In the genomic region with DNA sequence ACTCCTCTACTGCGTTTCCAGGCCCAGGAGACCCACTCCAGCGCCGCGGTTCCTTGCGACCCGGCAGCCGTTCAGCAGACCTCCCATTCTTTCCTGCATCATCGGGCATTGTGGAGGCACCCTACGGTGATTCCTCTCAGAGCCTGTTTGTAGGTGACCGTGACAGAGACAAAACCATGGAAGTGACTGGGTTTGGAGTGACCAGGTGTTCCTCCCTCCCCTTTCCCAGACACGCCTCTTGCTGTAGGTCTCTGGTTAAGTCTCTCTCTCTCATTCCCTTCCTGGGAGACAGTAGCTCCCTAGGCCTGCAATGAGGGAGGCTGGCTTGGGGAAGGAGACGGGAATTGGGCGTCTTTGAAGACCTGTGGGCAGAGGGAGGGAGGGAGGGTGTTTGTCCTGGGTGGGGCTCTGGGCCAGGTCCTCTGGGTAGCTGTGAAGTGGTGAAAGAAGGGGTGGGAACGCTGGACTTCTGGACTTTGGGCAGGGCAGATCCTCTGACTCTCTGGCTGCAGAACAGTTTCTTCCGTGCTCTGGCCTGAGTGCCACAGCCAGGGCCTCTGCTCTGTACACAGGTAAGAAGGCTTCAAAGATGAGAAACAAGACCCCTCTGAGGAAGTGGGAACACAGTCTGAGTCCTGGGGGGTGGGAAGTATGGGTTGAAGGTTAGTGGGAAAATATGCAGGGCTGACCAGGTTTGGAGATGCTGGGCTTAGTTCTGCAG, we compare ENCODE assay signal across 8 cellular contexts. TPM values are rescaled to one million over a fixed set of nuclear protein-coding genes. Genes with fewer than 3 reads are reported as not detected.
DNase-seq lines count a peak whose midpoint lies in the region; ATAC-seq, FAIRE-seq and TF ChIP-seq lines count a peak whose summit lies in the region.

No MANE protein-coding gene starts in this region.

- H3K36me3 ChIP-seq in ES-I3 (ENCODE audit: insufficient read depth, low read length) = no peaks in the 10 kb centered on the region
- peaks cover 51% of the 10 kb centered on the region for H3K36me3 ChIP-seq in lower lobe of right lung

- H3K4me1 ChIP-seq in ES-I3 (ENCODE audit: insufficient read depth, low read length) (peaks cover 3% of the 10 kb centered on the region; the same call in 1 of the 2 replicates), lower lobe of right lung (peaks cover 26% of the 10 kb centered on the region)

- no peak for TF ChIP-seq CTCF in lower lobe of right lung (IDR thresholded peaks at IDR 0.05)

- TF ChIP-seq POLR2A in GM12891 (IDR thresholded peaks at IDR 0.05; ENCODE audit: low read depth, low read length) (no peak), GM12892 (IDR thresholded peaks at IDR 0.05; ENCODE audit: low read depth, low read length) (no peak)

- peak overlapping the region; percentile 82 for H3K9ac ChIP-seq in ES-I3 (ENCODE audit: low read depth, low read length)

- H3K4me3 ChIP-seq in lower lobe of right lung = peak overlapping the region; percentile 83

- H3K27me3 ChIP-seq in lower lobe of right lung (ENCODE audit: low read depth) = no peaks in the 10 kb centered on the region

- ATAC-seq in lower lobe of right lung = peak; percentile 58 to 64
- ATAC-seq in HG03342 (IDR thresholded peaks at IDR 0.05; ENCODE audit: unreplicated experiment) = no peak

- intact Hi-C loops in lower lobe of right lung (cut with DNase I) = no loop called here

- FAIRE-seq in urothelium cell line (lab: Jason Lieb, UNC) (no peak), GM12891 (lab: Jason Lieb, UNC) (no peak), GM12892 (lab: Jason Lieb, UNC) (no peak)

- H3K9me3 ChIP-seq in ES-I3 (ENCODE audit: control insufficient read depth, insufficient read depth, low read length) (no peaks in the 10 kb centered on the region), lower lobe of right lung (no peaks in the 10 kb centered on the region)

- peak overlapping the region; percentile 89 for H3K27ac ChIP-seq in lower lobe of right lung

- DNase-seq in NCI-H2029 treated with DMSO at 0.1 percent for 48 hours (lab: John Stamatoyannopoulos, UW) (peak; percentile 19), cerebellum (ENCODE audit: low spot score) (peak; percentile 32), lower lobe of right lung (peak; percentile 67), urothelium cell line (ENCODE audit: low spot score) (peak; percentile 20), GM12891 (ENCODE audit: insufficient read length, low spot score) (no peak), GM12892 (ENCODE audit: insufficient read length) (no peak)

TF ChIP-seq in GM12891, 5 proteins besides CTCF, POLR2A, EP300 and RAD21:
- TF ChIP-seq TAF1 (IDR thresholded peaks at IDR 0.05; ENCODE audit: low read depth, low read length) (no peak), SPI1 (IDR thresholded peaks at IDR 0.05; ENCODE audit: low read depth, low read length) (no peak), PAX5 (IDR thresholded peaks at IDR 0.05; ENCODE audit: insufficient read depth, low read length, severe bottlenecking) (no peak), POU2F2 (IDR thresholded peaks at IDR 0.05; ENCODE audit: low read depth, low read length) (no peak), POLR2AphosphoS5 (IDR thresholded peaks at IDR 0.05; ENCODE audit: low read depth, low read length) (no peak)

RNA-seq across cellular contexts. Expression of gene KLC4, which starts 0.8 kb away (rescaled TPM):
- total RNA-seq in cerebellum (25.1 TPM), lower lobe of right lung (45.2 TPM)
- polyA plus RNA-seq in GM12891 (2012; ENCODE audit: low read depth, missing spikeins) = 9.9 TPM
- polyA plus RNA-seq in GM12892 (2012; ENCODE audit: missing spikeins) = 13.5 TPM

RNA-seq across cellular contexts. Expression of gene MRPL2, which starts 1.0 kb away (rescaled TPM):
- 5.6 TPM for total RNA-seq in cerebellum
- total RNA-seq in lower lobe of right lung = 40.1 TPM
- 67.8 TPM for polyA plus RNA-seq in GM12891 (2012; ENCODE audit: low read depth, missing spikeins)
- polyA plus RNA-seq in GM12892 (2012; ENCODE audit: missing spikeins) = 32.5 TPM

RNA-seq across cellular contexts. Expression of gene CUL7, which starts 6.5 kb away (rescaled TPM):
- total RNA-seq in cerebellum (14.2 TPM), lower lobe of right lung (16.1 TPM)
- polyA plus RNA-seq in GM12891 (2012; ENCODE audit: low read depth, missing spikeins) = 14.6 TPM
- 11.7 TPM for polyA plus RNA-seq in GM12892 (2012; ENCODE audit: missing spikeins)

RNA-seq across cellular contexts. Expression of gene PTK7, which starts 15.9 kb away (rescaled TPM):
- total RNA-seq in cerebellum (53.7 TPM), lower lobe of right lung (81.0 TPM)
- polyA plus RNA-seq in GM12891 (2012; ENCODE audit: low read depth, missing spikeins) = 0.60 TPM
- 0.83 TPM for polyA plus RNA-seq in GM12892 (2012; ENCODE audit: missing spikeins)

RNA-seq across cellular contexts. Expression of gene RRP36, which starts 38.8 kb away (rescaled TPM):
- total RNA-seq in cerebellum = 34.5 TPM
- total RNA-seq in lower lobe of right lung = 35.3 TPM
- polyA plus RNA-seq in GM12891 (2012; ENCODE audit: low read depth, missing spikeins) = 46.2 TPM
- polyA plus RNA-seq in GM12892 (2012; ENCODE audit: missing spikeins) = 42.5 TPM

Comparison
In these comparisons a context has a peak if more than half of its experiments do, and no peak if none do; other contexts are left out.
1. DNase-seq: peak in NCI-H2029 treated with DMSO at 0.1 percent for 48 hours (single experiment), cerebellum (single experiment), lower lobe of right lung (single experiment) and urothelium cell line (single experiment); none in GM12891 (single experiment) and GM12892 (single experiment).